ENCODE assay signal across 8 cellular contexts in the genomic region with DNA sequence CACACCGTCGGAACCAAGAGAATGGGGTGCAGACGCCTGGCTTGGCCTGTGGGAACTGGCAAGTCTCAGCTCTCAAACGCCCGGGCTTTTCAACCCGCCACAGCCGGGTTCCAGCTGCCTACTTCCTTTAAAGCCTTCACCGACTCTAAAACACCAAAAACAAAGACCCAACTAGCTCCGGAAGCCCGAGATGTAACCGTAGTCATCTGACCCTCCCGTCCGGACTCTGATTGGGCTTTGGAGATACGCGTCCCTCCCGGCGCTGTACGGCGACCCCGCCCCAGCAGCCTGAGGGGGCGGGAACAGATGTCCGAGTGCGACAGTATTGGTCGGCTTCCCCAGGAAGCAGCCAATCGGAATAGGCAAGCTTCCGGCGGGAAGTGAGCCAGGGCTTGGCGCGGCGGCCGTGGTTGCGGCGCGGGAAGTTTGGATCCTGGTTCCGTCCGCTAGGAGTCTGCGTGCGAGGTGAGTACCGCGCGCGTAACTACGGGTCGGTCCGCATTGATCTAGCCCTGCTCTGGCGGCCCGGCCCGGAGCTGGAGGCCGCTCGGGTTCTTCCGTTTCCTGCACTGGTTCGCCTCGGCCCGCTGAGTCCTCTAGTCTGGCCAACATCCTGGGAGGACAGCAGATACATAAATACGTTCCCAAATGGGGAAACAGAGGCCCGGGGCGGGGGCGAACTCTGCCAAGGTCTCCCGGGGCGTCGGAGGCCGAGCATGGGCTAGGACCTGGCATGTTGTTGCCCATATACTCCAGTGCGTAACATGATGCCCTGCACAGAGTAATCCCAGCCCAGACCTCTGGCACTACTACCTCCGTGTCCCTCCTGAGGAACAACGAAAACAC. TPM values are rescaled to one million over a fixed set of nuclear protein-coding genes. Genes with fewer than 3 reads are reported as not detected.
DNase-seq lines count a peak whose midpoint lies in the region; ATAC-seq and TF ChIP-seq lines count a peak whose summit lies in the region.

A gene (plus strand): TSS at position 371 of the 846 bp plus-strand sequence. CDS start 30,047 bp downstream, outside the sequence.

- H3K36me3 Mint-ChIP-seq in chondrocyte (ENCODE audit: low read depth) = peaks cover 4% of the 10 kb centered on the region

- peaks cover 18% of the 10 kb centered on the region for H3K4me1 Mint-ChIP-seq in chondrocyte (ENCODE audit: low read depth)

- peaks cover 3% of the 10 kb centered on the region for H3K9me3 Mint-ChIP-seq in chondrocyte (ENCODE audit: low read depth)

- no peaks in the 10 kb centered on the region for H3K4me1 ChIP-seq in BE2C

- TF ChIP-seq CTCF in BE2C (IDR thresholded peaks at IDR 0.05; ENCODE audit: low read depth, low read length) (peak; percentile 19), chondrocyte (IDR thresholded peaks at IDR 0.05) (peak; percentile 46), kidney epithelial cell (IDR thresholded peaks at IDR 0.05; ENCODE audit: insufficient read depth, low read length, poor library complexity, severe bottlenecking) (peak; percentile 5)

- no peaks in the 10 kb centered on the region for H3K27me3 ChIP-seq in BE2C
- no peaks in the 10 kb centered on the region for H3K27me3 ChIP-seq in kidney epithelial cell (ENCODE audit: control insufficient read depth, insufficient read depth, low read length)

- DNase-seq in BE2C (peak; percentile 96), NCI-H510A treated with DMSO at 0.1 percent for 48 hours (lab: John Stamatoyannopoulos, UW) (peak; percentile 96), chondrocyte (ENCODE audit: low spot score) (peak; percentile 95), kidney epithelial cell (ENCODE audit: low read depth) (peak; percentile 89)
- DNase-seq in activated CD4-positive, alpha-beta T cell treated with anti-CD3 and anti-CD28 coated beads for 24 hours (ENCODE audit: low read depth in 2 of 2) = peak; percentile 87
- DNase-seq in stimulated activated CD4-positive, alpha-beta T cell treated with anti-CD3 and anti-CD28 coated beads, Interleukin-15, amount 100 ng/mL, for 48 hours (ENCODE audit: low read depth in 2 of 2) = peak; percentile 88 to 92

- H3K36me3 ChIP-seq in BE2C = no peaks in the 10 kb centered on the region; the same call in 1 of the 2 replicates
- no peaks in the 10 kb centered on the region for H3K36me3 ChIP-seq in kidney epithelial cell (ENCODE audit: control insufficient read depth, insufficient read depth, low read length)

- peak; percentile 98 for ATAC-seq in HG03439 (IDR thresholded peaks at IDR 0.05; ENCODE audit: unreplicated experiment)

- peak within 1 kb of the TSS; percentile 98 for H3K27ac Mint-ChIP-seq in chondrocyte (ENCODE audit: unreplicated experiment)

- no peaks in the 10 kb centered on the region for H3K27me3 Mint-ChIP-seq in chondrocyte (ENCODE audit: low read depth)

- H3K4me3 ChIP-seq in BE2C (ENCODE audit: low read depth, low read length) = peak within 1 kb of the TSS; percentile 95
- H3K4me3 ChIP-seq in kidney epithelial cell (ENCODE audit: low read depth, low read length) = peak within 1 kb of the TSS; percentile 75

- no peaks in the 10 kb centered on the region for H3K9me3 ChIP-seq in BE2C

- H3K4me3 Mint-ChIP-seq in chondrocyte (ENCODE audit: unreplicated experiment) = peak within 1 kb of the TSS; percentile 96

- peak; percentile 85 for TF ChIP-seq POLR2A in GM19193 (IDR thresholded peaks at IDR 0.05; ENCODE audit: extremely low read depth, insufficient read depth, insufficient read length)

RNA-seq across cellular contexts. Expression of the gene that starts here (rescaled TPM):
- polyA plus RNA-seq in BE2C (2012; ENCODE audit: insufficient read depth, insufficient read length, low read depth) = 10.3 TPM
- 2.3 to 4.1 TPM (median 3.5 TPM) in 3 replicates for total RNA-seq in chondrocyte
- total RNA-seq in kidney epithelial cell = 5.0 and 5.6 TPM in 2 replicates

Comparison
In these comparisons a context has a peak if more than half of its experiments do, and no peak if none do; other contexts are left out.
1. Peak in every context shown above with its lines: DNase-seq, ATAC-seq and H3K4me3 ChIP-seq.